10 cellular contexts compared by ENCODE assay signal in the genomic region with DNA sequence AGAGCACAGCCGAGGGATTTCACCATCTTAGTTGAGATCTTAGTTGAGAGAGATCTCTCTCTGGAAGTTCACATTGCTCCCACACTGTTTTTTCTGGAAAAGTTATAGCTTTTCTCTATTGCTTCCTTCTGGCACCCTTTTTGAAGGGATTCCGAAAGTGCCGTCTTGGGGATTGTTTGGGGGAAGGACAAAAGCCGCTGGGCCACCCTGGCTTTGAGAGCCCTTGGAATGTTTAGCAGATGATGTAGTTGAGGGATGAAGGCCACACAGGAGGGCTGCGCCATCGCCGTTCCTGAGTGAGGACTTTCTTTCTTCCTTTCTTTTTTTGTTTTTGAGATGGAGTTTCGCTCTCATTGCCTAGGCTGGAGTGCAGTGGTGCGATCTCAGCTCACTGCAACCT. TPM values are rescaled to one million over a fixed set of nuclear protein-coding genes. Genes with fewer than 3 reads are reported as not detected.
A peak's percentile ranks its signal among the peaks of the same experiment; 100 is the strongest.
DNase-seq lines count a peak whose midpoint lies in the region; ATAC-seq and TF ChIP-seq lines count a peak whose summit lies in the region.
"Had no signal": no experiment of that assay in that cellular context is flagged by ENCODE, and none has a peak within 500 bp of the region (broad histone marks: within the 10 kb centered on the region; RNA-seq: fewer than 3 reads in every experiment).

No MANE protein-coding gene starts in this region.

- H3K27ac Mint-ChIP-seq in HFFc6, result peak overlapping the region; percentile 83; the same call in 1 of the 2 replicates

- 64 to 67% methylated on average over 9 of the region's 9 CpGs for WGBS in body of pancreas, 2 donors

- no peaks in the 10 kb centered on the region; the same call in 1 of the 2 replicates for H3K27me3 Mint-ChIP-seq in HFFc6 (ENCODE audit: insufficient read depth)

- H3K4me1 ChIP-seq in body of pancreas (peaks cover 99% of the 10 kb centered on the region), left lung (peaks cover 30 to 74% of the 10 kb centered on the region in 2 donors), subcutaneous abdominal adipose tissue (ENCODE audit: control insufficient read depth in 5 of 5, insufficient read depth in 5 of 5, low read length in 5 of 5) (peaks cover 17 to 94% (median 79%) of the 10 kb centered on the region in 5 donors)

- H3K27ac ChIP-seq in body of pancreas (peak overlapping the region; percentile 90 to 93 (median 93)), left lung (peak overlapping the region; percentile 47 to 59), subcutaneous abdominal adipose tissue (ENCODE audit: low read depth, low read length) (peak overlapping the region; percentile 54)

- H3K4me3 Mint-ChIP-seq in HFFc6, result no peak overlapping the region

- H3K9ac ChIP-seq in subcutaneous abdominal adipose tissue (ENCODE audit: low read length in 5 of 5), result peak overlapping the region in 1 of 5 donors; percentile 26

- TF ChIP-seq CTCF in HFFc6 (IDR thresholded peaks at IDR 0.05) (no peak), body of pancreas (IDR thresholded peaks at IDR 0.05) (no peak), left lung (IDR thresholded peaks at IDR 0.05) (no peak)

- H3K36me3 Mint-ChIP-seq in HFFc6 (ENCODE audit: low read depth), result no peaks in the 10 kb centered on the region

- no peaks in the 10 kb centered on the region for H3K9me3 Mint-ChIP-seq in HFFc6

- H3K9me3 ChIP-seq in body of pancreas (no peaks in the 10 kb centered on the region), left lung (no peaks in the 10 kb centered on the region), subcutaneous abdominal adipose tissue (ENCODE audit: control insufficient read depth in 5 of 5, low read length in 5 of 5) (no peaks in the 10 kb centered on the region)

- ATAC-seq in body of pancreas, result peak; percentile 0
- no peak for ATAC-seq in left lung

- DNase-seq in HFFc6, result no peak
- DNase-seq in body of pancreas, result peak in 1 of 4 donors; percentile 6
- DNase-seq in left lung, result peak in 1 of 2 donors; percentile 10
- DNase-seq in DMS53 (lab: John Stamatoyannopoulos, UW), result no peak
- no peak for DNase-seq in head of caudate nucleus
- DNase-seq in NCI-H187 treated with DMSO at 0.1 percent for 48 hours (lab: John Stamatoyannopoulos, UW), result no peak
- DNase-seq: kidney glomerular epithelial cell, NCI-H2081 treated with DMSO at 0.1 percent for 48 hours, retina had no signal

- H3K4me3 ChIP-seq in body of pancreas (no peak overlapping the region), left lung (no peak overlapping the region), subcutaneous abdominal adipose tissue (ENCODE audit: low read depth in 1 of 5, low read length in 5 of 5) (peak overlapping the region in 1 of 5 donors; percentile 25)

- TF ChIP-seq POLR2A in body of pancreas (IDR thresholded peaks at IDR 0.05), result no peak

- intact Hi-C loops in body of pancreas (cut with DNase I) (no loop called here), left lung (cut with DNase I) (no loop called here), head of caudate nucleus (cut with DNase I) (no loop called here)

- no peaks in the 10 kb centered on the region for H3K36me3 ChIP-seq in body of pancreas (replicated peaks in 1 of 2; ENCODE audit: insufficient read depth in 1 of 2, low read depth in 2 of 2)
- no peaks in the 10 kb centered on the region for H3K36me3 ChIP-seq in left lung
- no peaks in the 10 kb centered on the region for H3K36me3 ChIP-seq in subcutaneous abdominal adipose tissue (ENCODE audit: control insufficient read depth in 5 of 5, insufficient read depth in 5 of 5, low read length in 5 of 5)

- H3K4me1 Mint-ChIP-seq in HFFc6 (ENCODE audit: low read depth), result peaks cover 73% of the 10 kb centered on the region

- no peaks in the 10 kb centered on the region for H3K27me3 ChIP-seq in body of pancreas
- no peaks in the 10 kb centered on the region for H3K27me3 ChIP-seq in left lung
- H3K27me3 ChIP-seq in subcutaneous abdominal adipose tissue (ENCODE audit: control insufficient read depth in 5 of 5, insufficient read depth in 4 of 5, low read length in 5 of 5), result no peaks in the 10 kb centered on the region

RNA-seq across cellular contexts. Expression of gene PLEKHG3, which starts 17.7 kb away (rescaled TPM):
- 10 to 100 TPM in 3 of 6 experiments, 1 to 10 TPM in 3; 6.0 to 11.7 (median 9.2) TPM for total RNA-seq in HFFc6 (2021; fragmentation: NEBNext Ultra II Directional; extraction: Animal tissue kit (Norgen Biotek cat#: 25700))
- total RNA-seq in body of pancreas, result 10 to 100 TPM; 34.5 to 40.2 TPM
- 10 to 100 TPM; 31.9 to 34.3 TPM for total RNA-seq in left lung
